ENCODE assay signal across 1 cellular context in the genomic region with DNA sequence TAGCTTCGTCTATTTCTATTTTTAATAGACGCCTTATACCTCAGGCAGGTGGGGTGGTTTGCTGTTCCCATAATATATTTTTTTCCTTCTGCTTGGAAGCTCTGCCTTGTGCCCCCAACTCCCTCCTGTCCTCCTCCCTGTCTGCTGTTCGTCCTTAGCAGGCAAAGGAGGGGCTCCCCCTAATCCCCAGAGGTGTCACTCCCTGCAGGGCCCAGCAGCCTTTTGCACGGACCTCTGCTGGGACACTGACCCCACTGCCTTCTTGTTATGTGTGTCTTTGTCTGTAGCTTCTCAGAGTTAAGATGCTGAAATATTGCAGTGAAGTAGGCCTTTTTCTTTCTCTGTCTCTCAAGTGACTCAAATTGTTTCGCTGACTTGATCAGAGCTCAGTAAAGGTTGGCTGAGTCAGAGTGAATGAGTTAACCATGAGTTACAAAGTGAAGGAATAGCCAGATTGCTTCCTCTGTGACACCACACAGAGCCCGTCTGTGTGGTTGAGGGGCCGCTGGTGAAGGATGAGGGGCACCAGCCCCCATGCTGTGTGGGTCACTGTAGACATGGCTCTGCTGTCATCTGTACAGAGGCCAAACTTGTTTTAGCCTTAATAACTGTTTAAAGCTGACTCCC.
TF ChIP-seq lines count a peak whose summit lies in the region.

No MANE protein-coding gene starts in this region.

TF ChIP-seq in GM12878, 131 proteins besides CTCF, POLR2A, EP300 and RAD21:
- TF ChIP-seq TCF7 (IDR thresholded peaks at IDR 0.05; ENCODE audit: borderline replicate concordance) (no peak), BRCA1 (IDR thresholded peaks at IDR 0.05; ENCODE audit: low read depth, low read length) (no peak), SMC3 (IDR thresholded peaks at IDR 0.05; ENCODE audit: borderline replicate concordance, low read length) (no peak), CHD1 (IDR thresholded peaks at IDR 0.05; ENCODE audit: low read depth, low read length) (no peak), NFIC (IDR thresholded peaks at IDR 0.05; ENCODE audit: low read depth, low read length) (peak; percentile 49; the same call in 1 of the 2 replicates), NR2F1 (conservative IDR thresholded peaks at IDR 0.05) (no peak), FOXM1 (IDR thresholded peaks at IDR 0.05; ENCODE audit: low read depth, low read length) (no peak), JUNB (IDR thresholded peaks at IDR 0.05) (peak; percentile 64), TCF12 (IDR thresholded peaks at IDR 0.05; ENCODE audit: low read depth, low read length) (no peak), NR2C2 (IDR thresholded peaks at IDR 0.05; ENCODE audit: borderline replicate concordance, control insufficient read depth, insufficient read length, low read depth) (no peak), EGR1 (IDR thresholded peaks at IDR 0.05; ENCODE audit: borderline replicate concordance in 1 of 2, low read depth in 2 of 2, low read length in 2 of 2) (no peak), POU2F2 (IDR thresholded peaks at IDR 0.05; ENCODE audit: borderline replicate concordance, low read depth, low read length) (no peak), STAT1 (conservative IDR thresholded peaks at IDR 0.05) (no peak), SMAD1 (IDR thresholded peaks at IDR 0.05; ENCODE audit: low read depth, partially characterized antibody) (no peak), MYC (IDR thresholded peaks at IDR 0.05; ENCODE audit: insufficient read depth, insufficient read length, insufficient replicate concordance, low read length, severe bottlenecking) (no peak), IKZF1 (conservative IDR thresholded peaks at IDR 0.05) (no peak), MEF2B (IDR thresholded peaks at IDR 0.05; ENCODE audit: partially characterized antibody, poor library complexity, severe bottlenecking) (peak; percentile 11), CREM (IDR thresholded peaks at IDR 0.05; ENCODE audit: low read depth) (peak; percentile 59; the same call in 1 of the 2 replicates), EED (IDR thresholded peaks at IDR 0.05; ENCODE audit: low read depth) (peak; percentile 29; the same call in 1 of the 2 replicates), PAX5 (IDR thresholded peaks at IDR 0.05; ENCODE audit: borderline replicate concordance, low read depth, low read length) (no peak), GABPA (IDR thresholded peaks at IDR 0.05; ENCODE audit: low read depth) (no peak), RELA (IDR thresholded peaks at IDR 0.05; ENCODE audit: borderline replicate concordance, partially characterized antibody) (no peak), IRF4 (IDR thresholded peaks at IDR 0.05; ENCODE audit: low read depth, low read length) (no peak), CREB1 (IDR thresholded peaks at IDR 0.05; ENCODE audit: low read depth) (peak; percentile 37; the same call in 1 of the 2 replicates), NR2C1 (IDR thresholded peaks at IDR 0.05) (no peak), YBX1 (IDR thresholded peaks at IDR 0.05) (no peak), LARP7 (IDR thresholded peaks at IDR 0.05) (no peak), RUNX3 (IDR thresholded peaks at IDR 0.05; ENCODE audit: low read length) (peak; percentile 80), ETV6 (conservative IDR thresholded peaks at IDR 0.05 in 1 of 2, IDR thresholded peaks at IDR 0.05 in 1 of 2; ENCODE audit: borderline replicate concordance in 1 of 2, low read depth in 1 of 2) (peak in 1 of 2 experiments; percentile 21; a peak in 1 of 4 replicates), NFYA (IDR thresholded peaks at IDR 0.05; ENCODE audit: borderline replicate concordance, low read depth, low read length) (no peak), CBX3 (IDR thresholded peaks at IDR 0.05; ENCODE audit: borderline replicate concordance, low read depth) (no peak), CBX5 (IDR thresholded peaks at IDR 0.05; ENCODE audit: low read depth) (no peak), SIX5 (IDR thresholded peaks at IDR 0.05; ENCODE audit: low read depth, low read length, severe bottlenecking) (no peak), HCFC1 (IDR thresholded peaks at IDR 0.05; ENCODE audit: low read length) (no peak), CBFB (IDR thresholded peaks at IDR 0.05; ENCODE audit: low read depth) (no peak; the same call in 1 of the 2 replicates), ZNF622 (IDR thresholded peaks at IDR 0.05) (no peak), MXI1 (IDR thresholded peaks at IDR 0.05; ENCODE audit: low read depth, low read length) (no peak)
- TF ChIP-seq, protein P1, sequence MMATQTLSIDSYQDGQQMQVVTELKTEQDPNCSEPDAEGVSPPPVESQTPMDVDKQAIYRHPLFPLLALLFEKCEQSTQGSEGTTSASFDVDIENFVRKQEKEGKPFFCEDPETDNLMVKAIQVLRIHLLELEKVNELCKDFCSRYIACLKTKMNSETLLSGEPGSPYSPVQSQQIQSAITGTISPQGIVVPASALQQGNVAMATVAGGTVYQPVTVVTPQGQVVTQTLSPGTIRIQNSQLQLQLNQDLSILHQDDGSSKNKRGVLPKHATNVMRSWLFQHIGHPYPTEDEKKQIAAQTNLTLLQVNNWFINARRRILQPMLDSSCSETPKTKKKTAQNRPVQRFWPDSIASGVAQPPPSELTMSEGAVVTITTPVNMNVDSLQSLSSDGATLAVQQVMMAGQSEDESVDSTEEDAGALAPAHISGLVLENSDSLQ (IDR thresholded peaks at IDR 0.05): 0 out of 2 replicates have a peak, but pooled peaks have one; percentile 9
- TF ChIP-seq, protein P2, sequence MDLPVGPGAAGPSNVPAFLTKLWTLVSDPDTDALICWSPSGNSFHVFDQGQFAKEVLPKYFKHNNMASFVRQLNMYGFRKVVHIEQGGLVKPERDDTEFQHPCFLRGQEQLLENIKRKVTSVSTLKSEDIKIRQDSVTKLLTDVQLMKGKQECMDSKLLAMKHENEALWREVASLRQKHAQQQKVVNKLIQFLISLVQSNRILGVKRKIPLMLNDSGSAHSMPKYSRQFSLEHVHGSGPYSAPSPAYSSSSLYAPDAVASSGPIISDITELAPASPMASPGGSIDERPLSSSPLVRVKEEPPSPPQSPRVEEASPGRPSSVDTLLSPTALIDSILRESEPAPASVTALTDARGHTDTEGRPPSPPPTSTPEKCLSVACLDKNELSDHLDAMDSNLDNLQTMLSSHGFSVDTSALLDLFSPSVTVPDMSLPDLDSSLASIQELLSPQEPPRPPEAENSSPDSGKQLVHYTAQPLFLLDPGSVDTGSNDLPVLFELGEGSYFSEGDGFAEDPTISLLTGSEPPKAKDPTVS (IDR thresholded peaks at IDR 0.05; ENCODE audit: low read depth, low read length): no peak
- TF ChIP-seq, protein P3, sequence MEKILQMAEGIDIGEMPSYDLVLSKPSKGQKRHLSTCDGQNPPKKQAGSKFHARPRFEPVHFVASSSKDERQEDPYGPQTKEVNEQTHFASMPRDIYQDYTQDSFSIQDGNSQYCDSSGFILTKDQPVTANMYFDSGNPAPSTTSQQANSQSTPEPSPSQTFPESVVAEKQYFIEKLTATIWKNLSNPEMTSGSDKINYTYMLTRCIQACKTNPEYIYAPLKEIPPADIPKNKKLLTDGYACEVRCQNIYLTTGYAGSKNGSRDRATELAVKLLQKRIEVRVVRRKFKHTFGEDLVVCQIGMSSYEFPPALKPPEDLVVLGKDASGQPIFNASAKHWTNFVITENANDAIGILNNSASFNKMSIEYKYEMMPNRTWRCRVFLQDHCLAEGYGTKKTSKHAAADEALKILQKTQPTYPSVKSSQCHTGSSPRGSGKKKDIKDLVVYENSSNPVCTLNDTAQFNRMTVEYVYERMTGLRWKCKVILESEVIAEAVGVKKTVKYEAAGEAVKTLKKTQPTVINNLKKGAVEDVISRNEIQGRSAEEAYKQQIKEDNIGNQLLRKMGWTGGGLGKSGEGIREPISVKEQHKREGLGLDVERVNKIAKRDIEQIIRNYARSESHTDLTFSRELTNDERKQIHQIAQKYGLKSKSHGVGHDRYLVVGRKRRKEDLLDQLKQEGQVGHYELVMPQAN (conservative IDR thresholded peaks at IDR 0.05): no peak
- TF ChIP-seq, protein P4, sequence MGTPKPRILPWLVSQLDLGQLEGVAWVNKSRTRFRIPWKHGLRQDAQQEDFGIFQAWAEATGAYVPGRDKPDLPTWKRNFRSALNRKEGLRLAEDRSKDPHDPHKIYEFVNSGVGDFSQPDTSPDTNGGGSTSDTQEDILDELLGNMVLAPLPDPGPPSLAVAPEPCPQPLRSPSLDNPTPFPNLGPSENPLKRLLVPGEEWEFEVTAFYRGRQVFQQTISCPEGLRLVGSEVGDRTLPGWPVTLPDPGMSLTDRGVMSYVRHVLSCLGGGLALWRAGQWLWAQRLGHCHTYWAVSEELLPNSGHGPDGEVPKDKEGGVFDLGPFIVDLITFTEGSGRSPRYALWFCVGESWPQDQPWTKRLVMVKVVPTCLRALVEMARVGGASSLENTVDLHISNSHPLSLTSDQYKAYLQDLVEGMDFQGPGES (IDR thresholded peaks at IDR 0.05): no peak
- TF ChIP-seq, protein P5, sequence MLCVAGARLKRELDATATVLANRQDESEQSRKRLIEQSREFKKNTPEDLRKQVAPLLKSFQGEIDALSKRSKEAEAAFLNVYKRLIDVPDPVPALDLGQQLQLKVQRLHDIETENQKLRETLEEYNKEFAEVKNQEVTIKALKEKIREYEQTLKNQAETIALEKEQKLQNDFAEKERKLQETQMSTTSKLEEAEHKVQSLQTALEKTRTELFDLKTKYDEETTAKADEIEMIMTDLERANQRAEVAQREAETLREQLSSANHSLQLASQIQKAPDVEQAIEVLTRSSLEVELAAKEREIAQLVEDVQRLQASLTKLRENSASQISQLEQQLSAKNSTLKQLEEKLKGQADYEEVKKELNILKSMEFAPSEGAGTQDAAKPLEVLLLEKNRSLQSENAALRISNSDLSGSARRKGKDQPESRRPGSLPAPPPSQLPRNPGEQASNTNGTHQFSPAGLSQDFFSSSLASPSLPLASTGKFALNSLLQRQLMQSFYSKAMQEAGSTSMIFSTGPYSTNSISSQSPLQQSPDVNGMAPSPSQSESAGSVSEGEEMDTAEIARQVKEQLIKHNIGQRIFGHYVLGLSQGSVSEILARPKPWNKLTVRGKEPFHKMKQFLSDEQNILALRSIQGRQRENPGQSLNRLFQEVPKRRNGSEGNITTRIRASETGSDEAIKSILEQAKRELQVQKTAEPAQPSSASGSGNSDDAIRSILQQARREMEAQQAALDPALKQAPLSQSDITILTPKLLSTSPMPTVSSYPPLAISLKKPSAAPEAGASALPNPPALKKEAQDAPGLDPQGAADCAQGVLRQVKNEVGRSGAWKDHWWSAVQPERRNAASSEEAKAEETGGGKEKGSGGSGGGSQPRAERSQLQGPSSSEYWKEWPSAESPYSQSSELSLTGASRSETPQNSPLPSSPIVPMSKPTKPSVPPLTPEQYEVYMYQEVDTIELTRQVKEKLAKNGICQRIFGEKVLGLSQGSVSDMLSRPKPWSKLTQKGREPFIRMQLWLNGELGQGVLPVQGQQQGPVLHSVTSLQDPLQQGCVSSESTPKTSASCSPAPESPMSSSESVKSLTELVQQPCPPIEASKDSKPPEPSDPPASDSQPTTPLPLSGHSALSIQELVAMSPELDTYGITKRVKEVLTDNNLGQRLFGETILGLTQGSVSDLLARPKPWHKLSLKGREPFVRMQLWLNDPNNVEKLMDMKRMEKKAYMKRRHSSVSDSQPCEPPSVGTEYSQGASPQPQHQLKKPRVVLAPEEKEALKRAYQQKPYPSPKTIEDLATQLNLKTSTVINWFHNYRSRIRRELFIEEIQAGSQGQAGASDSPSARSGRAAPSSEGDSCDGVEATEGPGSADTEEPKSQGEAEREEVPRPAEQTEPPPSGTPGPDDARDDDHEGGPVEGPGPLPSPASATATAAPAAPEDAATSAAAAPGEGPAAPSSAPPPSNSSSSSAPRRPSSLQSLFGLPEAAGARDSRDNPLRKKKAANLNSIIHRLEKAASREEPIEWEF (IDR thresholded peaks at IDR 0.05; ENCODE audit: insufficient replicate concordance, low read depth, low read length): no peak
- TF ChIP-seq, protein P6, sequence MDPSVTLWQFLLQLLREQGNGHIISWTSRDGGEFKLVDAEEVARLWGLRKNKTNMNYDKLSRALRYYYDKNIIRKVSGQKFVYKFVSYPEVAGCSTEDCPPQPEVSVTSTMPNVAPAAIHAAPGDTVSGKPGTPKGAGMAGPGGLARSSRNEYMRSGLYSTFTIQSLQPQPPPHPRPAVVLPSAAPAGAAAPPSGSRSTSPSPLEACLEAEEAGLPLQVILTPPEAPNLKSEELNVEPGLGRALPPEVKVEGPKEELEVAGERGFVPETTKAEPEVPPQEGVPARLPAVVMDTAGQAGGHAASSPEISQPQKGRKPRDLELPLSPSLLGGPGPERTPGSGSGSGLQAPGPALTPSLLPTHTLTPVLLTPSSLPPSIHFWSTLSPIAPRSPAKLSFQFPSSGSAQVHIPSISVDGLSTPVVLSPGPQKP (IDR thresholded peaks at IDR 0.05; ENCODE audit: low read depth, low read length): no peak
TF ChIP-seq in GM12878: peak in this region for 9.
